In the genomic region with DNA sequence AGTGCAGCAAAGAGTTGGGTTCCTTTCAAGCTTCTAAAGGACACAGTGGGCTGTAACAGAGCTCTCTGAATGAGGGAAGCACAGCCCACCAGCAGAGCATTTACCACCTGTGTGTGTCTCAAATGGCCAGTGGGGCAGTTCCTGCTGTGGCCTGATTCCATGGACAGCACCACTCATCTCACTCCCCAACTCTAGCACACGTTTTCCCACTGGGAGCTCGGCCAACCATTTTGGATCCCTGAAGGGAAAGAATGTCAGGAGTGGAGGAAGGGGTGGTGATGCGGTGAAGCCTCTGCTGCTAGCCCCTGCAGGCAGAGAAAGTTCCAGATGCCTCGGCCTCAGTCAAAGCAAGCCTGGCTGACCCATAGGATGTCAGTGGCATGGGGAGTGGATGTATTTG, we compare ENCODE assay signal across 20 cellular contexts.
DNase-seq lines count a peak whose midpoint lies in the region; ATAC-seq and TF ChIP-seq lines count a peak whose summit lies in the region.
"Had no signal": no experiment of that assay in that cellular context is flagged by ENCODE, and none has a peak within 500 bp of the region (broad histone marks: within the 10 kb centered on the region; RNA-seq: fewer than 3 reads in every experiment).

No MANE protein-coding gene starts in this region.

- H3K4me1 ChIP-seq in breast epithelium (peaks cover 7 to 17% of the 10 kb centered on the region in 2 donors), neuronal stem cell (ENCODE audit: control insufficient read depth in 2 of 2, insufficient read depth in 1 of 2, low read depth in 1 of 2, low read length in 2 of 2) (peaks cover 6 to 11% of the 10 kb centered on the region in 2 donors), gastroesophageal sphincter (peaks cover 0 to 25% (median 0%) of the 10 kb centered on the region in 3 donors)
- H3K4me1 ChIP-seq: BE2C, Caco-2 had no signal

- no peak overlapping the region for H2AK5ac ChIP-seq in neuronal stem cell (ENCODE audit: low read depth, low read length)

- no peak overlapping the region for H2BK5ac ChIP-seq in neuronal stem cell (ENCODE audit: low read length)

- TF ChIP-seq POLR2A in breast epithelium (IDR thresholded peaks at IDR 0.05): no peak
- TF ChIP-seq POLR2A in gastroesophageal sphincter (IDR thresholded peaks at IDR 0.05): no peak

- BruUV-seq in MCF 10A (replicated peaks; lab: Mats Ljungman, UMichigan): no TSS peak

- no peaks in the 10 kb centered on the region for H3K9me3 ChIP-seq in breast epithelium
- no peaks in the 10 kb centered on the region for H3K9me3 ChIP-seq in neuronal stem cell (replicated peaks in 1 of 2; ENCODE audit: control insufficient read depth in 2 of 2, insufficient read depth in 1 of 2, low read depth in 1 of 2, low read length in 2 of 2)
- H3K9me3 ChIP-seq in gastroesophageal sphincter: no peaks in the 10 kb centered on the region
- H3K9me3 ChIP-seq: BE2C, Caco-2 had no signal

- no peak overlapping the region for H2AFZ ChIP-seq in neuronal stem cell (ENCODE audit: low read length)
- H2AFZ ChIP-seq: PC-9 had no signal

- no peak overlapping the region for H3K27ac Mint-ChIP-seq in MCF 10A (ENCODE audit: low read depth, unreplicated experiment)
- H3K27ac Mint-ChIP-seq: CD4-positive, alpha-beta T cell had no signal

- no peak overlapping the region for H2BK120ac ChIP-seq in neuronal stem cell (ENCODE audit: low read depth, low read length)

- no peak overlapping the region for H3K4me3 Mint-ChIP-seq in MCF 10A (ENCODE audit: unreplicated experiment)
- H3K4me3 Mint-ChIP-seq: CD4-positive, alpha-beta T cell had no signal

- no peak overlapping the region for H4K8ac ChIP-seq in neuronal stem cell (ENCODE audit: low read depth, low read length)

- no peak overlapping the region for H3K23ac ChIP-seq in neuronal stem cell (ENCODE audit: low read depth, low read length, poor library complexity)

- no peak overlapping the region for H3K9ac ChIP-seq in neuronal stem cell (ENCODE audit: low read depth, low read length, poor library complexity)
- H3K9ac ChIP-seq: KMS-11 had no signal

- no peaks in the 10 kb centered on the region for H3K9me3 Mint-ChIP-seq in MCF 10A (ENCODE audit: unreplicated experiment)
- H3K9me3 Mint-ChIP-seq: CD4-positive, alpha-beta T cell had no signal

- peak overlapping the region; percentile 30 for H3K18ac ChIP-seq in neuronal stem cell (ENCODE audit: low read length)

- intact Hi-C loops in breast epithelium (cut with DNase I; ENCODE audit: low total_unique reads) (no loop called here), MCF 10A (cut with micrococcal nuclease) (no loop called here)

- H3K4me3 ChIP-seq in breast epithelium: no peak overlapping the region
- H3K4me3 ChIP-seq in neuronal stem cell (ENCODE audit: low read length in 2 of 2): peak overlapping the region in 1 of 2 donors; percentile 8
- no peak overlapping the region for H3K4me3 ChIP-seq in gastroesophageal sphincter
- H3K4me3 ChIP-seq: GM12878, PC-9 had no signal

- no CpG with 5 or more reads among the region's 4 CpGs for WGBS in neuronal stem cell (ENCODE audit: extremely low coverage in 2 of 2, insufficient read length in 2 of 2, insufficient replicate concordance in 1 of 2), 2 donors
- 48% methylated on average over 2 of the region's 4 CpGs; no CpG with 5 or more reads in 1 of the 2 donors for WGBS in gastroesophageal sphincter (ENCODE audit: low coverage in 1 of 2), 2 donors

- no peak for DNase-seq in breast epithelium (ENCODE audit: low spot score in 2 of 2)
- no peak for DNase-seq in MCF 10A (ENCODE audit: unreplicated experiment)
- peak; percentile 12 for DNase-seq in astrocyte of the hippocampus (ENCODE audit: low read depth, low spot score)
- no peak for DNase-seq in neuronal stem cell (ENCODE audit: low spot score)
- no peak for DNase-seq in CD1c-positive myeloid dendritic cell (ENCODE audit: extremely low spot score)
- no peak for DNase-seq in NCI-H187 treated with DMSO at 0.1 percent for 48 hours (lab: John Stamatoyannopoulos, UW)
- DNase-seq in NCI-H2196 treated with DMSO at 0.1 percent for 48 hours (lab: John Stamatoyannopoulos, UW; ENCODE audit: unreplicated experiment): no peak
- DNase-seq: BE2C; Caco-2; CD4-positive, alpha-beta T cell; GF-D8; NCI-H1417 treated with DMSO at 0.1 percent for 48 hours; NCI-H1930; NCI-H345; NCI-H524 treated with DMSO at 0.1 percent for 48 hours had no signal

- peaks cover 18% of the 10 kb centered on the region for H3K4me1 Mint-ChIP-seq in MCF 10A (ENCODE audit: insufficient read depth, unreplicated experiment)

- H3K14ac ChIP-seq in neuronal stem cell (ENCODE audit: low read length): no peak overlapping the region

- TF ChIP-seq EP300 in gastroesophageal sphincter (IDR thresholded peaks at IDR 0.05): no peak

- peaks cover 8% of the 10 kb centered on the region for H3K27me3 Mint-ChIP-seq in MCF 10A (ENCODE audit: insufficient read depth, unreplicated experiment)
- H3K27me3 Mint-ChIP-seq: CD4-positive, alpha-beta T cell had no signal

- H3K4ac ChIP-seq in neuronal stem cell (ENCODE audit: low read length): no peak overlapping the region

- no peak overlapping the region for H3K4me2 ChIP-seq in neuronal stem cell (ENCODE audit: insufficient read depth, low read length, poor library complexity, severe bottlenecking)
- H3K4me2 ChIP-seq: KMS-11, PC-9 had no signal

- CTCF ChIA-PET in MCF 10A (lab: Yijun Ruan, JAX): interaction anchor here (0.7 to 6.4 kb wide), 3 partner anchors 58 to 89 kb away, joined by 3 to 26 read pairs (median 9); no protein-coding TSS in a partner anchor

- H3K27me3 ChIP-seq in breast epithelium (no peaks in the 10 kb centered on the region), neuronal stem cell (ENCODE audit: control insufficient read depth in 3 of 3, insufficient read depth in 3 of 3, low read depth in 1 of 3, low read length in 3 of 3) (no peaks in the 10 kb centered on the region), gastroesophageal sphincter (no peaks in the 10 kb centered on the region)

- H3K27ac ChIP-seq in breast epithelium: peak overlapping the region; percentile 41 to 72
- no peak overlapping the region for H3K27ac ChIP-seq in neuronal stem cell (replicated peaks; ENCODE audit: low read length)
- no peak overlapping the region for H3K27ac ChIP-seq in gastroesophageal sphincter
- H3K27ac ChIP-seq: 22Rv1, KMS-11, PC-9 had no signal

- TF ChIP-seq CTCF in breast epithelium (IDR thresholded peaks at IDR 0.05): no peak
- TF ChIP-seq CTCF in MCF 10A (IDR thresholded peaks at IDR 0.05; ENCODE audit: unreplicated experiment): no peak
- no peak for TF ChIP-seq CTCF in gastroesophageal sphincter (IDR thresholded peaks at IDR 0.05)

- ATAC-seq in gastroesophageal sphincter: no peak
- ATAC-seq: GM12878 had no signal

- no peaks in the 10 kb centered on the region for H3K79me1 ChIP-seq in neuronal stem cell (ENCODE audit: low read depth, low read length)

- no peaks in the 10 kb centered on the region for H3K36me3 ChIP-seq in breast epithelium
- no peaks in the 10 kb centered on the region for H3K36me3 ChIP-seq in neuronal stem cell (replicated peaks in 1 of 2; ENCODE audit: control insufficient read depth in 2 of 2, insufficient read depth in 2 of 2, low read length in 2 of 2)
- H3K36me3 ChIP-seq in gastroesophageal sphincter: no peaks in the 10 kb centered on the region
- H3K36me3 ChIP-seq: BE2C had no signal

- H3K36me3 Mint-ChIP-seq in MCF 10A (ENCODE audit: insufficient read depth, unreplicated experiment): no peaks in the 10 kb centered on the region

- H4K91ac ChIP-seq in neuronal stem cell (ENCODE audit: low read depth, low read length, poor library complexity): no peak overlapping the region

- no peak overlapping the region for H2BK12ac ChIP-seq in neuronal stem cell (ENCODE audit: low read length)

- POLR2A ChIA-PET in MCF 10A (lab: Yijun Ruan, JAX): interaction anchor here (0.9 kb wide), 1 partner anchor 88 kb away, joined by 3 read pairs; no protein-coding TSS in a partner anchor

- H2BK15ac ChIP-seq in neuronal stem cell (ENCODE audit: low read length): no peak overlapping the region

Comparison
In these comparisons a context has a peak if more than half of its experiments do, and no peak if none do; other contexts are left out.
1. H3K27ac ChIP-seq: peak in breast epithelium (2 of 2); none in neuronal stem cell (single experiment) and gastroesophageal sphincter (0 of 4).